In genomic region chr10:61195219-61195618, GRCh38 we compare ENCODE assay signal across 23 cellular contexts.
"Had no signal": no experiment of that assay in that cellular context is flagged by ENCODE, and none has a peak within 500 bp of the region (broad histone marks: within the 10 kb centered on the region; RNA-seq: fewer than 3 reads in every experiment).

No MANE protein-coding gene starts in this region.

- ATAC-seq: effector memory CD8-positive, alpha-beta T cell; heart right ventricle; left cardiac atrium; left lung; mucosa of descending colon; natural killer cell treated with Interleukin-12 subunit alpha and Interleukin-12 subunit beta and Interleukin-15 and Interleukin-18, amount 100 ng/mL, for 72 hours; right lobe of liver; stimulated activated naive CD8-positive, alpha-beta T cell treated with anti-CD3 and anti-CD28 coated beads, Interleukin-15, amount 100 ng/mL, for 72 hours; upper lobe of right lung had no signal

- DNase-seq: effector memory CD8-positive, alpha-beta T cell; erythroblast; esophagus squamous epithelium; foreskin melanocyte; glutamatergic neuron; heart right ventricle; hippocampal formation; left cardiac atrium; left lung; mesenchymal stem cell; mucosa of descending colon; naive B cell; right lobe of liver; small intestine; stimulated activated CD4-positive, alpha-beta T cell treated with anti-CD3 and anti-CD28 coated beads, Interleukin-1b, Interleukin-23, amount 100 ng/mL, for 48 hours; stimulated activated CD4-positive, alpha-beta T cell treated with anti-CD3 and anti-CD28 coated beads, Interleukin-4, amount 100 ng/mL, for 1 hour; stimulated activated CD8-positive, alpha-beta memory T cell treated with anti-CD3 and anti-CD28 coated beads, Interleukin-4, amount 100 ng/mL, for 48 hours; stimulated activated naive CD4-positive, alpha-beta T cell; stimulated activated naive CD8-positive, alpha-beta T cell treated with anti-CD3 and anti-CD28 coated beads, Interleukin-15, amount 100 ng/mL, for 72 hours; transverse colon; upper lobe of right lung; uterus had no signal
